In the genomic region with DNA sequence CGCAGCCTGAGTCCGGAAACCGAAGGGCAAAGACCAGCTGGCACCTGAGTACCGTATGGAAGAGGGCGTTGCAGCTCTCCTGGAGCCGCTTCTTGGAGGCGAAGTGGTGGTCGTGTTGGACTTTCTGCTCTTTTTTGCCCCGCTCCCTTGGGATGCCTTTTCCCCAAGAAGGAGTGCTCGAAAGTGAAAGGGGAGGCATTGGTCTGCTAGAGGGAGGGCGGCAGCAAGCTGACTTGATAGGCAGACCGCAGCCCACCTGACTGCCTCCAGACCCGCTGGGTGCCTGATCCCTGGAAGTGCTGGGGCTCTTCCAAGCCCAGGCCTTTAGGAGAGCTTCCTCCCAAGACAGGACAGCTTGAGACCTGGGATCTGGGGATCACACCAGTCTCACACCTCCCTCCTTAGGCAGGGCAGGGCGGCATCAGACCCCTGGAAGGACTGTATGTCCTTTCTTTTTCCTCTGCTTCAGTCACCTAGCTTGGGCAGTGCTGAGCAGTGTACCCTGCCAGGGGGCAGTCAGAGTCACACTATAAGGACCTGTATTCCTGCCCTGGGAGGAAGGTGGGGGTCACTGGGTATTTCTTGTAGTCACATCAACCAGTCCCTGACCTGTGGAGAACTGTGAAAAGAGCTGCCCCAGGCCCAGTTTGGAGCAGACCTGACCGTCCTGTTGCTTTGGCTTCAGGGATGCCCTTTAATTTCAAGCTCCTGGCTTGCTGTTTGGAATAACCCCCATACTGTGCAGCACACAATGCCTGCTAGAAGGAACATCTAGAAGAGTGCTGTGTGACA, we compare ENCODE assay signal across 8 cellular contexts. TPM values are rescaled to one million over a fixed set of nuclear protein-coding genes. Genes with fewer than 3 reads are reported as not detected.
DNase-seq lines count a peak whose midpoint lies in the region; ATAC-seq and TF ChIP-seq lines count a peak whose summit lies in the region.

No MANE protein-coding gene starts in this region.

- peak; percentile 7 for ATAC-seq in GM19035 (IDR thresholded peaks at IDR 0.05; ENCODE audit: unreplicated experiment)
- ATAC-seq in lower lobe of right lung: peak in 1 of 2 donors; percentile 0
- ATAC-seq in GM18868 (IDR thresholded peaks at IDR 0.05; ENCODE audit: unreplicated experiment): no peak

- no peak overlapping the region for H3K9ac ChIP-seq in mammary epithelial cell (ENCODE audit: insufficient read depth, low read length)

- TF ChIP-seq RAD21 in Ishikawa (IDR thresholded peaks at IDR 0.05; ENCODE audit: low read depth): no peak

- H3K9me3 Mint-ChIP-seq in type B pancreatic cell: peaks cover 5% of the 10 kb centered on the region

- WGBS in mammary epithelial cell (ENCODE audit: low coverage, missing lambda C conversion rate): 17% methylated on average over 7 of the region's 15 CpGs

- H3K9me3 ChIP-seq in mammary epithelial cell (replicated peaks; ENCODE audit: insufficient read depth, low read length): no peaks in the 10 kb centered on the region
- no peaks in the 10 kb centered on the region for H3K9me3 ChIP-seq in lower lobe of right lung

- peaks cover 15% of the 10 kb centered on the region for H3K79me2 ChIP-seq in mammary epithelial cell (ENCODE audit: insufficient read depth, low read length)

- TF ChIP-seq CTCF in mammary epithelial cell (conservative IDR thresholded peaks at IDR 0.05 in 1 of 2, IDR thresholded peaks at IDR 0.05 in 1 of 2; ENCODE audit: extremely low read depth in 1 of 2, insufficient read depth in 1 of 2, low read depth in 1 of 2, low read length in 2 of 2) (no peak), lower lobe of right lung (IDR thresholded peaks at IDR 0.05) (no peak), type B pancreatic cell (conservative IDR thresholded peaks at IDR 0.05) (no peak)

- H3K4me1 ChIP-seq in mammary epithelial cell (ENCODE audit: insufficient read depth, low read length): peaks cover 40% of the 10 kb centered on the region
- peaks cover 51% of the 10 kb centered on the region for H3K4me1 ChIP-seq in lower lobe of right lung

- peak overlapping the region; percentile 53 to 75 (median 58) for H3K4me3 ChIP-seq in mammary epithelial cell (replicated peaks in 1 of 3; ENCODE audit: insufficient read depth in 1 of 3, low read depth in 2 of 3, low read length in 3 of 3)
- H3K4me3 ChIP-seq in lower lobe of right lung: peak overlapping the region; percentile 93

- peaks cover 7% of the 10 kb centered on the region for H3K36me3 Mint-ChIP-seq in type B pancreatic cell

- CTCF ChIA-PET in mammary epithelial cell (lab: Charles Lee; ENCODE audit: low non-redundant PET): interaction anchor here (0.6 kb wide), 1 partner anchor 40 kb away, joined by 3 read pairs; the partner anchor contains the start of gene EXOG

- dilution Hi-C loops in mammary epithelial cell (cut with HindIII; ENCODE audit: low sequenced_read_pairs): no loop called here

- H2AFZ ChIP-seq in mammary epithelial cell (ENCODE audit: low read depth, low read length): peak overlapping the region; percentile 92

- H3K4me3 Mint-ChIP-seq in type B pancreatic cell: peak overlapping the region; percentile 99

- peaks cover 35% of the 10 kb centered on the region for H3K4me1 Mint-ChIP-seq in type B pancreatic cell (ENCODE audit: unreplicated experiment)

- H3K4me2 ChIP-seq in mammary epithelial cell (ENCODE audit: insufficient read depth, low read depth, low read length): peak overlapping the region; percentile 99

- no peak overlapping the region for H3K27ac ChIP-seq in mammary epithelial cell (ENCODE audit: insufficient read depth, low read depth, low read length)
- peak overlapping the region; percentile 89 for H3K27ac ChIP-seq in lower lobe of right lung

- intact Hi-C loops in mammary epithelial cell (cut with micrococcal nuclease) (no loop called here), lower lobe of right lung (cut with DNase I) (no loop called here)

- peak overlapping the region; percentile 85 for H3K27ac Mint-ChIP-seq in type B pancreatic cell

- no peaks in the 10 kb centered on the region for H3K27me3 ChIP-seq in mammary epithelial cell (ENCODE audit: insufficient read depth, low read length)
- H3K27me3 ChIP-seq in lower lobe of right lung (ENCODE audit: low read depth): no peaks in the 10 kb centered on the region

- TF ChIP-seq EP300 in Ishikawa (IDR thresholded peaks at IDR 0.05; ENCODE audit: borderline replicate concordance): no peak

- H3K27me3 Mint-ChIP-seq in type B pancreatic cell: no peaks in the 10 kb centered on the region

- in situ Hi-C loops in mammary epithelial cell (cut with MboI; ENCODE audit: low sequenced_read_pairs in 2 of 2): no loop called here

- H4K20me1 ChIP-seq in mammary epithelial cell (ENCODE audit: insufficient read depth, low read length): no peaks in the 10 kb centered on the region

- BruUV-seq in mammary epithelial cell (replicated peaks; lab: Mats Ljungman, UMichigan): no TSS peak

- no peak for DNase-seq in mammary epithelial cell
- DNase-seq in lower lobe of right lung: peak; percentile 55
- DNase-seq in type B pancreatic cell (ENCODE audit: extremely low spot score, unreplicated experiment): no peak
- DNase-seq in COLO668 (lab: John Stamatoyannopoulos, UW; ENCODE audit: unreplicated experiment): no peak
- DNase-seq in NCI-H2196 treated with DMSO at 0.1 percent for 48 hours (lab: John Stamatoyannopoulos, UW; ENCODE audit: unreplicated experiment): no peak

- H3K36me3 ChIP-seq in mammary epithelial cell (ENCODE audit: insufficient read depth, low read length) (no peaks in the 10 kb centered on the region), lower lobe of right lung (no peaks in the 10 kb centered on the region)

TF ChIP-seq in Ishikawa, 13 proteins besides CTCF, POLR2A, EP300 and RAD21:
- 0 out of 2 replicates have a peak, but pooled peaks have one; percentile 26 for TF ChIP-seq ZBTB7A (IDR thresholded peaks at IDR 0.05; ENCODE audit: low read depth)
- no peak for TF ChIP-seq USF1 (IDR thresholded peaks at IDR 0.05)

RNA-seq across cellular contexts. Expression of gene ACVR2B, which starts 2.1 kb away (rescaled TPM):
- total RNA-seq in mammary epithelial cell (1 to 10 TPM; 3.0 to 3.3 TPM), lower lobe of right lung (8.2 TPM), type B pancreatic cell (ENCODE audit: low replicate concordance) (27.1 and 42.8 TPM in 2 replicates)
- polyA plus RNA-seq in mammary epithelial cell: 1.9 TPM
- polyA minus RNA-seq in mammary epithelial cell: 7.8 TPM

RNA-seq across cellular contexts. Expression of gene EXOG, which starts 40.3 kb away (rescaled TPM):
- total RNA-seq in mammary epithelial cell (10 to 100 TPM in 1 of 2 donors, 1 to 10 TPM in 1; 8.0 to 19.9 TPM), lower lobe of right lung (12.3 TPM), type B pancreatic cell (ENCODE audit: low replicate concordance) (6.7 and 16.8 TPM in 2 replicates)
- 5.9 TPM for polyA plus RNA-seq in mammary epithelial cell
- 6.2 TPM for polyA minus RNA-seq in mammary epithelial cell
